27 cellular contexts compared by ENCODE assay signal in genomic region chr3:190847423-190847822, GRCh38. TPM values are rescaled to one million over a fixed set of nuclear protein-coding genes. Genes with fewer than 3 reads are reported as not detected.
"Had no signal": no experiment of that assay in that cellular context is flagged by ENCODE, and none has a peak within 500 bp of the region (broad histone marks: within the 10 kb centered on the region; RNA-seq: fewer than 3 reads in every experiment).

No MANE protein-coding gene starts in this region.

- H3K27me3 ChIP-seq: dorsolateral prefrontal cortex, heart left ventricle, right lobe of liver, suprapubic skin, thyroid gland, upper lobe of left lung had no signal

- H3K27ac ChIP-seq: dorsolateral prefrontal cortex, heart left ventricle, pancreas, right lobe of liver, suprapubic skin, thyroid gland, upper lobe of left lung, uterus had no signal

- H3K4me3 Mint-ChIP-seq: naive B cell; nephron; stimulated activated effector memory CD8-positive, alpha-beta T cell treated with anti-CD3 and anti-CD28 coated beads, Interleukin-12 subunit alpha, Interleukin-12 subunit beta, amount 100 ng/mL, for 72 hours had no signal

- H3K27me3 Mint-ChIP-seq: progenitor cell of endocrine pancreas had no signal

- H3K4me3 ChIP-seq: dorsolateral prefrontal cortex, heart left ventricle, lung, pancreas, right lobe of liver, suprapubic skin, thyroid gland, upper lobe of left lung, uterus had no signal

- H3K4me1 Mint-ChIP-seq: naive B cell; nephron; stimulated activated effector memory CD8-positive, alpha-beta T cell treated with anti-CD3 and anti-CD28 coated beads, Interleukin-12 subunit alpha, Interleukin-12 subunit beta, amount 100 ng/mL, for 72 hours had no signal

- DNase-seq: cortex of kidney; dorsolateral prefrontal cortex; effector CD8-positive, alpha-beta T cell; foreskin melanocyte; heart left ventricle; hippocampal formation; islet precursor cell; left colon; left ventricle myocardium superior; mesenchymal stem cell; naive B cell; occipital lobe; pancreas; retina; right lobe of liver; stimulated activated CD4-positive, alpha-beta T cell treated with anti-CD3 and anti-CD28 coated beads, Interleukin-4, amount 100 ng/mL, for 1 hour; stimulated activated CD8-positive, alpha-beta memory T cell treated with anti-CD3 and anti-CD28 coated beads, Interleukin-4, amount 100 ng/mL, for 48 hours; stimulated activated naive CD8-positive, alpha-beta T cell treated with anti-CD3 and anti-CD28 coated beads, Interleukin-15, Interleukin-2, amounts not matched to agents 100 U/mL and 50 U/mL, for 24 hours; thyroid gland; upper lobe of left lung; uterus had no signal

- H3K4me1 ChIP-seq: heart left ventricle, pancreas, right lobe of liver, suprapubic skin, thyroid gland, upper lobe of left lung, uterus had no signal

- H3K27ac Mint-ChIP-seq: naive B cell; nephron; progenitor cell of endocrine pancreas; stimulated activated effector memory CD8-positive, alpha-beta T cell treated with anti-CD3 and anti-CD28 coated beads, Interleukin-12 subunit alpha, Interleukin-12 subunit beta, amount 100 ng/mL, for 72 hours had no signal

- H3K36me3 Mint-ChIP-seq: naive B cell; stimulated activated effector memory CD8-positive, alpha-beta T cell treated with anti-CD3 and anti-CD28 coated beads, Interleukin-12 subunit alpha, Interleukin-12 subunit beta, amount 100 ng/mL, for 72 hours had no signal

- ATAC-seq: heart left ventricle; left colon; left ventricle myocardium superior; pancreas; right lobe of liver; stimulated activated effector memory CD8-positive, alpha-beta T cell treated with anti-CD3 and anti-CD28 coated beads, Interleukin-12 subunit alpha, Interleukin-12 subunit beta, amount 100 ng/mL, for 72 hours; stimulated activated naive CD8-positive, alpha-beta T cell treated with anti-CD3 and anti-CD28 coated beads, Interleukin-15, Interleukin-2, amounts not matched to agents 100 U/mL and 50 U/mL, for 24 hours had no signal

- H3K9me3 Mint-ChIP-seq: naive B cell; nephron; stimulated activated effector memory CD8-positive, alpha-beta T cell treated with anti-CD3 and anti-CD28 coated beads, Interleukin-12 subunit alpha, Interleukin-12 subunit beta, amount 100 ng/mL, for 72 hours had no signal

- H3K36me3 ChIP-seq: heart left ventricle, pancreas, right lobe of liver, suprapubic skin, thyroid gland, upper lobe of left lung, uterus had no signal

- H3K9me3 ChIP-seq: heart left ventricle, pancreas, right lobe of liver, suprapubic skin, thyroid gland, upper lobe of left lung, uterus had no signal

- FAIRE-seq: pancreas had no signal

RNA-seq across cellular contexts. Expression of gene GMNC, which starts 15.1 kb away (rescaled TPM):
- total RNA-seq: left colon, progenitor cell of endocrine pancreas, thyroid gland had no signal
- polyA plus RNA-seq: esophagus had no signal
